11 cellular contexts compared by ENCODE assay signal in the genomic region with DNA sequence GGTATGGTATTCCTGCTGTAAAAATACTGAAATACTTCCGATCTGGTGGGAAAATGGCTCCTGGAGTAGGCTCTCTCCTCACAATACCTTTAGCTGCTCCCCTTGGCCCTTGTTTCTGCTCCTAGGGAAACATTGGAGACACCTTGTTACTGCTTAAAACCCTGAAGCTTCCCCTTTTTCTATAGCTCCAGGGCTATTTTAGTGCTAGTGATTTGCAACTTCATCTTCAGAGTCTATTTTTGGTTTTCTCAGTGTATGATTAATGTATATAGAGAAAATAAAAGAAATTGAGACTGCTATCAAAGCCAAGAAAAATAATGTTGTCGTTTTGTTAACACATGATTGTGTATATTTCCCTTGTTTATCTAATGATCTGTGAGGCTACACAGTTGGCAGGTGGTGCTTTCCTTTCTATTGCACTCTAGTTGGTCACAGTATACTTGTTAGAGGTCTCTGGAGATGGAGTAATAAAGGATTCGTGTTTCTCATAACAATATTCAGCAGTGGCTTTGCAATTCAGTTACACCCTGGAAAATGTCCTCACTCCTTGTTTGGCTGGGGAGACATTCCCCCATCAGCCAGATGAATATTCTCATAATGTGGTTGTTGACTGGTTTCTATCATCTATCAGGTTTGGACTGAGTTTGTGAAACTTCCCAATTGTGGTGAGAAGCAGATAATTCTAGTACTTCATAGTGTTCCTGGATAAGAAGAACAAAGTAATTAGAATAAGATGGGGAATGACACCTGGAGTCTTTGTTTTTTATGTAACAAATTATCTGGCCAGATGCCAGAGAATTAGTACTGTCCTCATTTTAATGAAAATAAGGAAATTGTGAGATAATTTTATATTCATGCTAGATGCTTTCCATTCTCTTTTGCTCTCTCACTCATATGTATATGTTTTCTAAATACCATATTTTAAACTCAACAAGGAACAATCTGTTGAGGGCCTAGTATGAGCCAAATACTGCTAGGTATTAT. TPM values are rescaled to one million over a fixed set of nuclear protein-coding genes. Genes with fewer than 3 reads are reported as not detected.
DNase-seq lines count a peak whose midpoint lies in the region; TF ChIP-seq lines count a peak whose summit lies in the region.
"Had no signal": no experiment of that assay in that cellular context is flagged by ENCODE, and none has a peak within 500 bp of the region (broad histone marks: within the 10 kb centered on the region; RNA-seq: fewer than 3 reads in every experiment).

No MANE protein-coding gene starts in this region.

- peaks cover 12 to 49% (median 25%) of the 10 kb centered on the region in 6 donors for H3K4me1 ChIP-seq in spleen

- peak overlapping the region; percentile 66 for H3K27ac Mint-ChIP-seq in osteocyte (ENCODE audit: unreplicated experiment)

- H3K27ac ChIP-seq in angular gyrus (ENCODE audit: low read depth, low read length) = peak overlapping the region; percentile 72
- peak overlapping the region in 3 of 8 donors; percentile 32 to 43 (median 34) for H3K27ac ChIP-seq in spleen

- H3K36me3 Mint-ChIP-seq in osteocyte (ENCODE audit: unreplicated experiment) = peaks cover 2% of the 10 kb centered on the region

- peak; percentile 22 for DNase-seq in HT-29 (ENCODE audit: low spot score)
- peak; percentile 99 for DNase-seq in NCI-H2107 treated with DMSO at 0.1 percent for 48 hours (lab: John Stamatoyannopoulos, UW; ENCODE audit: unreplicated experiment)
- DNase-seq in osteocyte (ENCODE audit: extremely low spot score, unreplicated experiment) = no peak
- DNase-seq in spleen = no peak
- DNase-seq in activated naive CD4-positive, alpha-beta T cell (lab: John Stamatoyannopoulos, UW) = no peak
- DNase-seq in activated CD4-positive, CD25-positive, alpha-beta regulatory T cell (lab: John Stamatoyannopoulos, UW) = no peak
- DNase-seq: activated CD8-positive, alpha-beta memory T cell treated with anti-CD3 and anti-CD28 coated beads, Interleukin-2, amount 50 U/mL, for 4 hours; lower lobe of right lung; MG63; stimulated activated CD4-positive, alpha-beta T cell treated with anti-CD3 and anti-CD28 coated beads, Interleukin-4, amount 100 ng/mL, for 4 hours had no signal

- intact Hi-C loops in spleen (cut with DNase I; ENCODE audit: low total_unique reads) = no loop called here

- H3K27me3 ChIP-seq in spleen (replicated peaks in 1 of 7) = no peaks in the 10 kb centered on the region
- H3K27me3 ChIP-seq: MG63 had no signal

- no peaks in the 10 kb centered on the region for H3K9me3 ChIP-seq in spleen
- H3K9me3 ChIP-seq: lower lobe of right lung, MG63 had no signal

- peaks cover 21% of the 10 kb centered on the region for H3K4me1 Mint-ChIP-seq in osteocyte (ENCODE audit: unreplicated experiment)

- no peaks in the 10 kb centered on the region for H3K9me3 Mint-ChIP-seq in osteocyte (ENCODE audit: unreplicated experiment)

- H3K36me3 ChIP-seq in spleen = peaks cover 0 to 8% (median 0%) of the 10 kb centered on the region in 6 donors
- H3K36me3 ChIP-seq: MG63 had no signal

- H3K27me3 Mint-ChIP-seq in osteocyte (ENCODE audit: unreplicated experiment) = no peaks in the 10 kb centered on the region

- 51 to 59% (median 53%) methylated on average over 3 of the region's 3 CpGs for WGBS in spleen, 5 donors

- H3K4me3 Mint-ChIP-seq in osteocyte (ENCODE audit: unreplicated experiment) = no peak overlapping the region

- TF ChIP-seq CTCF in osteocyte (IDR thresholded peaks at IDR 0.05) (no peak), spleen (IDR thresholded peaks at IDR 0.05 in 8 of 11, conservative IDR thresholded peaks at IDR 0.05 in 3 of 11) (no peak)

- no peak for TF ChIP-seq POLR2A in spleen (IDR thresholded peaks at IDR 0.05)

- no peak overlapping the region for H3K4me3 ChIP-seq in spleen
- H3K4me3 ChIP-seq: lower lobe of right lung, MG63 had no signal

RNA-seq across cellular contexts. Expression of gene CACYBP, which starts 44.8 kb away (rescaled TPM):
- 210 and 211 TPM in 2 replicates for total RNA-seq in HT-29 (2014; rRNA removed; shearing (Covaris generic))
- total RNA-seq in osteocyte (58.3 and 75.7 TPM in 2 replicates), spleen (100 to 1,000 TPM in 1 of 7 donors, 10 to 100 TPM in 6; 45.1 to 128 (median 65.3) TPM)
- polyA plus RNA-seq in spleen = 10 to 100 TPM; 32.3 to 72.3 (median 55.9) TPM

Comparison
In these comparisons a context has a peak if more than half of its experiments do, and no peak if none do; other contexts are left out.
1. DNase-seq: peak in HT-29 (single experiment) and NCI-H2107 treated with DMSO at 0.1 percent for 48 hours (single experiment); none in osteocyte (single experiment), spleen (single experiment), activated naive CD4-positive, alpha-beta T cell (0 of 4) and activated CD4-positive, CD25-positive, alpha-beta regulatory T cell (0 of 4).